Comparison of ENCODE assay signal across 1 cellular context in the genomic region with DNA sequence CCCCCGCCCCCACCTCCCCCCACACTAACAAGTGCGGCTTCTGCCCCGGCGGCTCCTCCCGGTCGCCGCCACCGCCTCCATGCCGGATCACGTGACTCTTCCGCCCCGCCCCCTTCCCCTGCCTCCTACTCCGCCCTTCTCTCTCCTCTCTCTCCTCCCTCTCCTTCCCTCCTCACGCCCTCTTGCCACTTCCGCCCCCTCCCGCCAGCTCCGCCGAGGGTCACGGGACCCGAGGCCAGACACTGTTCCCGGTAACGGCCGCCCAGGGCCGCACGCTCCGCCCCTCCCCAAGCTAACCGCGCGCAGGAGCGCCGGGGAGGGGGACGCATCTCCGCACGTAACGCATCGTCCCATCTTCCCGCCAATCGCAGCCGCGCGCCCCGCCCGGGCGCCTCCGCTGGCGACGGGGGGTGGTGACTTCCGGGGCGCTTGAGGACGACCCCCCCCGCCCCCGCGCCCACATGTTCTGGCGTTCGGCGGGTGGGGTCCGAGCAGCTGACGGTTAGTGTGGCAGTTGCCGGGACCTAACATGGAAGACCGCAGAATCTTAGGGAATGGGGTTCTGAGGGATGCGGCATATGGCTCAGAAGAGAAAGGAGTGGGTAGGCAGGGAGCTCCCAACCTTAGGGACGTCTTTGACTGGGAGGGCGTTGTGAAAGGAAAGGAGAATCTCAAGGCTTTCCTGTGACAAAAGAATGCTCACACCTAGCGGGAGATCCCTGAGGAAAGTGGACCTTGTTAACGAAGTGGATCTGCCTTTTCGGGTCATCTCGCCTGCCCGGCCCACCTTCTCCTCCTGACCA.
TF ChIP-seq lines count a peak whose summit lies in the region.

A gene with protein sequence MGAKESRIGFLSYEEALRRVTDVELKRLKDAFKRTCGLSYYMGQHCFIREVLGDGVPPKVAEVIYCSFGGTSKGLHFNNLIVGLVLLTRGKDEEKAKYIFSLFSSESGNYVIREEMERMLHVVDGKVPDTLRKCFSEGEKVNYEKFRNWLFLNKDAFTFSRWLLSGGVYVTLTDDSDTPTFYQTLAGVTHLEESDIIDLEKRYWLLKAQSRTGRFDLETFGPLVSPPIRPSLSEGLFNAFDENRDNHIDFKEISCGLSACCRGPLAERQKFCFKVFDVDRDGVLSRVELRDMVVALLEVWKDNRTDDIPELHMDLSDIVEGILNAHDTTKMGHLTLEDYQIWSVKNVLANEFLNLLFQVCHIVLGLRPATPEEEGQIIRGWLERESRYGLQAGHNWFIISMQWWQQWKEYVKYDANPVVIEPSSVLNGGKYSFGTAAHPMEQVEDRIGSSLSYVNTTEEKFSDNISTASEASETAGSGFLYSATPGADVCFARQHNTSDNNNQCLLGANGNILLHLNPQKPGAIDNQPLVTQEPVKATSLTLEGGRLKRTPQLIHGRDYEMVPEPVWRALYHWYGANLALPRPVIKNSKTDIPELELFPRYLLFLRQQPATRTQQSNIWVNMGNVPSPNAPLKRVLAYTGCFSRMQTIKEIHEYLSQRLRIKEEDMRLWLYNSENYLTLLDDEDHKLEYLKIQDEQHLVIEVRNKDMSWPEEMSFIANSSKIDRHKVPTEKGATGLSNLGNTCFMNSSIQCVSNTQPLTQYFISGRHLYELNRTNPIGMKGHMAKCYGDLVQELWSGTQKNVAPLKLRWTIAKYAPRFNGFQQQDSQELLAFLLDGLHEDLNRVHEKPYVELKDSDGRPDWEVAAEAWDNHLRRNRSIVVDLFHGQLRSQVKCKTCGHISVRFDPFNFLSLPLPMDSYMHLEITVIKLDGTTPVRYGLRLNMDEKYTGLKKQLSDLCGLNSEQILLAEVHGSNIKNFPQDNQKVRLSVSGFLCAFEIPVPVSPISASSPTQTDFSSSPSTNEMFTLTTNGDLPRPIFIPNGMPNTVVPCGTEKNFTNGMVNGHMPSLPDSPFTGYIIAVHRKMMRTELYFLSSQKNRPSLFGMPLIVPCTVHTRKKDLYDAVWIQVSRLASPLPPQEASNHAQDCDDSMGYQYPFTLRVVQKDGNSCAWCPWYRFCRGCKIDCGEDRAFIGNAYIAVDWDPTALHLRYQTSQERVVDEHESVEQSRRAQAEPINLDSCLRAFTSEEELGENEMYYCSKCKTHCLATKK (N-terminal part only) (minus strand): TSS at position 92 of the 803 bp plus-strand sequence. CDS start 194 bp downstream, outside the sequence.

TF ChIP-seq in HepG2, 621 proteins besides CTCF, POLR2A, EP300 and RAD21 (continued from another document and continues in another):
- no peak; the same call in none of the 2 replicates for TF ChIP-seq CCDC6 (CRISPR knock-in tag; IDR thresholded peaks at IDR 0.05)
- TF ChIP-seq GLI4 (CRISPR knock-in tag; IDR thresholded peaks at IDR 0.05; ENCODE audit: borderline replicate concordance), result no peak
- TF ChIP-seq, protein P1, sequence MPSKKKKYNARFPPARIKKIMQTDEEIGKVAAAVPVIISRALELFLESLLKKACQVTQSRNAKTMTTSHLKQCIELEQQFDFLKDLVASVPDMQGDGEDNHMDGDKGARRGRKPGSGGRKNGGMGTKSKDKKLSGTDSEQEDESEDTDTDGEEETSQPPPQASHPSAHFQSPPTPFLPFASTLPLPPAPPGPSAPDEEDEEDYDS (CRISPR knock-in tag; IDR thresholded peaks at IDR 0.05), result peak; percentile 85
- no peak for TF ChIP-seq JARID2 (CRISPR knock-in tag; IDR thresholded peaks at IDR 0.05; ENCODE audit: insufficient replicate concordance)
- no peak; the same call in 1 of the 2 replicates for TF ChIP-seq ZNF235 (CRISPR knock-in tag; IDR thresholded peaks at IDR 0.05; ENCODE audit: borderline replicate concordance)
- TF ChIP-seq KDM6A (CRISPR knock-in tag; IDR thresholded peaks at IDR 0.05; ENCODE audit: low read depth), result 0 out of 2 replicates have a peak, but pooled peaks have one; percentile 18
- peak; percentile 88 for TF ChIP-seq MED1 (CRISPR knock-in tag; IDR thresholded peaks at IDR 0.05)
- no peak for TF ChIP-seq EED (CRISPR knock-in tag; IDR thresholded peaks at IDR 0.05)
- TF ChIP-seq KLF12 (CRISPR knock-in tag; IDR thresholded peaks at IDR 0.05; ENCODE audit: borderline replicate concordance), result peak; percentile 99
- peak; percentile 96 for TF ChIP-seq MXD4 (CRISPR knock-in tag; IDR thresholded peaks at IDR 0.05)
- TF ChIP-seq CREM (IDR thresholded peaks at IDR 0.05), result peak; percentile 12; the same call in 1 of the 2 replicates
- no peak; the same call in 1 of the 2 replicates for TF ChIP-seq CREM (CRISPR knock-in tag; IDR thresholded peaks at IDR 0.05)
- 0 out of 2 replicates have a peak, but pooled peaks have one; percentile 37 for TF ChIP-seq CENPT (CRISPR knock-in tag; IDR thresholded peaks at IDR 0.05; ENCODE audit: low read depth)
- TF ChIP-seq, protein P2, sequence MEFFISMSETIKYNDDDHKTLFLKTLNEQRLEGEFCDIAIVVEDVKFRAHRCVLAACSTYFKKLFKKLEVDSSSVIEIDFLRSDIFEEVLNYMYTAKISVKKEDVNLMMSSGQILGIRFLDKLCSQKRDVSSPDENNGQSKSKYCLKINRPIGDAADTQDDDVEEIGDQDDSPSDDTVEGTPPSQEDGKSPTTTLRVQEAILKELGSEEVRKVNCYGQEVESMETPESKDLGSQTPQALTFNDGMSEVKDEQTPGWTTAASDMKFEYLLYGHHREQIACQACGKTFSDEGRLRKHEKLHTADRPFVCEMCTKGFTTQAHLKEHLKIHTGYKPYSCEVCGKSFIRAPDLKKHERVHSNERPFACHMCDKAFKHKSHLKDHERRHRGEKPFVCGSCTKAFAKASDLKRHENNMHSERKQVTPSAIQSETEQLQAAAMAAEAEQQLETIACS (CRISPR knock-in tag; IDR thresholded peaks at IDR 0.05), result no peak
- peak; percentile 92 for TF ChIP-seq HOXA7 (CRISPR knock-in tag; IDR thresholded peaks at IDR 0.05)
- peak; percentile 92 for TF ChIP-seq ZNF224 (CRISPR knock-in tag; IDR thresholded peaks at IDR 0.05)
- peak; percentile 84; the same call in 1 of the 2 replicates for TF ChIP-seq ZNF788 (CRISPR knock-in tag; IDR thresholded peaks at IDR 0.05; ENCODE audit: borderline replicate concordance)
- TF ChIP-seq, protein P3, sequence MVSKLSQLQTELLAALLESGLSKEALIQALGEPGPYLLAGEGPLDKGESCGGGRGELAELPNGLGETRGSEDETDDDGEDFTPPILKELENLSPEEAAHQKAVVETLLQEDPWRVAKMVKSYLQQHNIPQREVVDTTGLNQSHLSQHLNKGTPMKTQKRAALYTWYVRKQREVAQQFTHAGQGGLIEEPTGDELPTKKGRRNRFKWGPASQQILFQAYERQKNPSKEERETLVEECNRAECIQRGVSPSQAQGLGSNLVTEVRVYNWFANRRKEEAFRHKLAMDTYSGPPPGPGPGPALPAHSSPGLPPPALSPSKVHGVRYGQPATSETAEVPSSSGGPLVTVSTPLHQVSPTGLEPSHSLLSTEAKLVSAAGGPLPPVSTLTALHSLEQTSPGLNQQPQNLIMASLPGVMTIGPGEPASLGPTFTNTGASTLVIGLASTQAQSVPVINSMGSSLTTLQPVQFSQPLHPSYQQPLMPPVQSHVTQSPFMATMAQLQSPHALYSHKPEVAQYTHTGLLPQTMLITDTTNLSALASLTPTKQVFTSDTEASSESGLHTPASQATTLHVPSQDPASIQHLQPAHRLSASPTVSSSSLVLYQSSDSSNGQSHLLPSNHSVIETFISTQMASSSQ (IDR thresholded peaks at IDR 0.05; ENCODE audit: low read depth), result no peak
- TF ChIP-seq, protein P3 (CRISPR knock-in tag; IDR thresholded peaks at IDR 0.05; ENCODE audit: borderline replicate concordance), result peak; percentile 89; the same call in 1 of the 2 replicates
- TF ChIP-seq ZSCAN25 (CRISPR knock-in tag; IDR thresholded peaks at IDR 0.05), result no peak; the same call in none of the 2 replicates
- no peak for TF ChIP-seq ZNF20 (CRISPR knock-in tag; IDR thresholded peaks at IDR 0.05)
- peak; percentile 98; the same call in 1 of the 2 replicates for TF ChIP-seq THYN1 (CRISPR knock-in tag; IDR thresholded peaks at IDR 0.05; ENCODE audit: borderline replicate concordance, low read depth)
- TF ChIP-seq DPF2 (CRISPR knock-in tag; IDR thresholded peaks at IDR 0.05; ENCODE audit: borderline replicate concordance, low read depth), result no peak; the same call in 1 of the 2 replicates
- 0 out of 2 replicates have a peak, but pooled peaks have one; percentile 13 for TF ChIP-seq ZNF253 (CRISPR knock-in tag; IDR thresholded peaks at IDR 0.05; ENCODE audit: borderline replicate concordance)
- no peak for TF ChIP-seq EZH2 (conservative IDR thresholded peaks at IDR 0.05; ENCODE audit: low read depth, low read length)
- peak; percentile 81; the same call in 1 of the 2 replicates for TF ChIP-seq ZNF746 (CRISPR knock-in tag; IDR thresholded peaks at IDR 0.05)
- TF ChIP-seq TGIF2 (CRISPR knock-in tag; IDR thresholded peaks at IDR 0.05), result peak; percentile 98
- TF ChIP-seq, protein P4, sequence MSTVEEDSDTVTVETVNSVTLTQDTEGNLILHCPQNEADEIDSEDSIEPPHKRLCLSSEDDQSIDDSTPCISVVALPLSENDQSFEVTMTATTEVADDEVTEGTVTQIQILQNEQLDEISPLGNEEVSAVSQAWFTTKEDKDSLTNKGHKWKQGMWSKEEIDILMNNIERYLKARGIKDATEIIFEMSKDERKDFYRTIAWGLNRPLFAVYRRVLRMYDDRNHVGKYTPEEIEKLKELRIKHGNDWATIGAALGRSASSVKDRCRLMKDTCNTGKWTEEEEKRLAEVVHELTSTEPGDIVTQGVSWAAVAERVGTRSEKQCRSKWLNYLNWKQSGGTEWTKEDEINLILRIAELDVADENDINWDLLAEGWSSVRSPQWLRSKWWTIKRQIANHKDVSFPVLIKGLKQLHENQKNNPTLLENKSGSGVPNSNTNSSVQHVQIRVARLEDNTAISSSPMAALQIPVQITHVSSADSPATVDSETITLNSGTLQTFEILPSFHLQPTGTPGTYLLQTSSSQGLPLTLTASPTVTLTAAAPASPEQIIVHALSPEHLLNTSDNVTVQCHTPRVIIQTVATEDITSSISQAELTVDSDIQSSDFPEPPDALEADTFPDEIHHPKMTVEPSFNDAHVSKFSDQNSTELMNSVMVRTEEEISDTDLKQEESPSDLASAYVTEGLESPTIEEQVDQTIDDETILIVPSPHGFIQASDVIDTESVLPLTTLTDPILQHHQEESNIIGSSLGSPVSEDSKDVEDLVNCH (CRISPR knock-in tag; IDR thresholded peaks at IDR 0.05), result no peak
- TF ChIP-seq SIN3A (IDR thresholded peaks at IDR 0.05; ENCODE audit: borderline replicate concordance, low read depth, low read length), result peak; percentile 93
- TF ChIP-seq RBM22 (optimal IDR thresholded peaks at IDR 0.05; ENCODE audit: low read length), result no peak
- TF ChIP-seq ARNT2 (CRISPR knock-in tag; IDR thresholded peaks at IDR 0.05; ENCODE audit: low read depth), result peak; percentile 94
- TF ChIP-seq ZNF674 (CRISPR knock-in tag; IDR thresholded peaks at IDR 0.05; ENCODE audit: low read depth), result no peak
- TF ChIP-seq GATA4 (IDR thresholded peaks at IDR 0.05; ENCODE audit: borderline replicate concordance, low read depth), result peak; percentile 29; the same call in 1 of the 2 replicates
- TF ChIP-seq, protein P5, sequence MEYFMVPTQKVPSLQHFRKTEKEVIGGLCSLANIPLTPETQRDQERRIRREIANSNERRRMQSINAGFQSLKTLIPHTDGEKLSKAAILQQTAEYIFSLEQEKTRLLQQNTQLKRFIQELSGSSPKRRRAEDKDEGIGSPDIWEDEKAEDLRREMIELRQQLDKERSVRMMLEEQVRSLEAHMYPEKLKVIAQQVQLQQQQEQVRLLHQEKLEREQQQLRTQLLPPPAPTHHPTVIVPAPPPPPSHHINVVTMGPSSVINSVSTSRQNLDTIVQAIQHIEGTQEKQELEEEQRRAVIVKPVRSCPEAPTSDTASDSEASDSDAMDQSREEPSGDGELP (IDR thresholded peaks at IDR 0.05; ENCODE audit: borderline replicate concordance, low read depth), result peak; percentile 99
- no peak for TF ChIP-seq ZBTB7A (CRISPR knock-in tag; IDR thresholded peaks at IDR 0.05)
- TF ChIP-seq JUN (CRISPR knock-in tag; IDR thresholded peaks at IDR 0.05), result no peak
- TF ChIP-seq NR2C2 (CRISPR knock-in tag; IDR thresholded peaks at IDR 0.05; ENCODE audit: borderline replicate concordance), result peak; percentile 95
- no peak for TF ChIP-seq KAT2B (IDR thresholded peaks at IDR 0.05; ENCODE audit: borderline replicate concordance, low read depth, low read length)
- TF ChIP-seq FIP1L1 (IDR thresholded peaks at IDR 0.05; ENCODE audit: borderline replicate concordance, insufficient read depth, low read depth, low read length), result peak; percentile 79; the same call in 1 of the 2 replicates
- TF ChIP-seq ELF4 (CRISPR knock-in tag; IDR thresholded peaks at IDR 0.05; ENCODE audit: borderline replicate concordance), result peak; percentile 93; the same call in 1 of the 2 replicates
- no peak for TF ChIP-seq RELA (CRISPR knock-in tag; IDR thresholded peaks at IDR 0.05)
- 0 out of 2 replicates have a peak, but pooled peaks have one; percentile 43 for TF ChIP-seq ZNF577 (CRISPR knock-in tag; IDR thresholded peaks at IDR 0.05; ENCODE audit: borderline replicate concordance, low read depth)
- peak; percentile 90 for TF ChIP-seq U2AF1 (optimal IDR thresholded peaks at IDR 0.05; ENCODE audit: low read depth, low read length)
- TF ChIP-seq, protein P6, sequence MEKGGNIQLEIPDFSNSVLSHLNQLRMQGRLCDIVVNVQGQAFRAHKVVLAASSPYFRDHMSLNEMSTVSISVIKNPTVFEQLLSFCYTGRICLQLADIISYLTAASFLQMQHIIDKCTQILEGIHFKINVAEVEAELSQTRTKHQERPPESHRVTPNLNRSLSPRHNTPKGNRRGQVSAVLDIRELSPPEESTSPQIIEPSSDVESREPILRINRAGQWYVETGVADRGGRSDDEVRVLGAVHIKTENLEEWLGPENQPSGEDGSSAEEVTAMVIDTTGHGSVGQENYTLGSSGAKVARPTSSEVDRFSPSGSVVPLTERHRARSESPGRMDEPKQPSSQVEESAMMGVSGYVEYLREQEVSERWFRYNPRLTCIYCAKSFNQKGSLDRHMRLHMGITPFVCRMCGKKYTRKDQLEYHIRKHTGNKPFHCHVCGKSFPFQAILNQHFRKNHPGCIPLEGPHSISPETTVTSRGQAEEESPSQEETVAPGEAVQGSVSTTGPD (CRISPR knock-in tag; IDR thresholded peaks at IDR 0.05), result no peak
